Comparison of ENCODE assay signal across 8 cellular contexts in genomic region chr2:204108301-204108700, GRCh38.
DNase-seq lines count a peak whose midpoint lies in the region; ATAC-seq and TF ChIP-seq lines count a peak whose summit lies in the region.

No MANE protein-coding gene starts in this region.

- ATAC-seq in central memory CD8-positive, alpha-beta T cell (replicated peaks; ENCODE audit: extremely low read depth, poor library complexity, severe bottlenecking), result peak; percentile 53

- no peaks in the 10 kb centered on the region for H3K9me3 ChIP-seq in uterus

- H3K27me3 Mint-ChIP-seq in central memory CD8-positive, alpha-beta T cell, result peaks cover 56% of the 10 kb centered on the region

- DNase-seq in NCI-H1436 (lab: John Stamatoyannopoulos, UW) (peak; percentile 71), NCI-H1436 treated with DMSO at 0.1 percent for 48 hours (lab: John Stamatoyannopoulos, UW) (no peak), HT1080 (ENCODE audit: low read depth) (peak; percentile 37), SW480 (ENCODE audit: low spot score) (peak; percentile 44), medulla oblongata (ENCODE audit: extremely low spot score) (peak; percentile 55), uterus (peak; percentile 35 to 51), NCI-H2029 (lab: John Stamatoyannopoulos, UW) (no peak)
- DNase-seq in central memory CD8-positive, alpha-beta T cell (ENCODE audit: low spot score in 2 of 2), result no peak

- H3K27ac Mint-ChIP-seq in central memory CD8-positive, alpha-beta T cell (ENCODE audit: low read depth), result no peak overlapping the region

- TF ChIP-seq CTCF in uterus (IDR thresholded peaks at IDR 0.05), result peak; percentile 42 to 78 (median 69)

- H3K4me3 ChIP-seq in uterus, result no peak overlapping the region

- TF ChIP-seq POLR2A in uterus (IDR thresholded peaks at IDR 0.05), result no peak

- no peaks in the 10 kb centered on the region for H3K9me3 Mint-ChIP-seq in central memory CD8-positive, alpha-beta T cell

- intact Hi-C loops in uterus (cut with DNase I; ENCODE audit: low total_unique reads), result no loop called here

- peaks cover 38% of the 10 kb centered on the region for H3K4me1 Mint-ChIP-seq in central memory CD8-positive, alpha-beta T cell

- H3K27me3 ChIP-seq in uterus, result no peaks in the 10 kb centered on the region

- peaks cover 0 to 8% of the 10 kb centered on the region in 2 donors for H3K4me1 ChIP-seq in uterus

- peaks cover 9% of the 10 kb centered on the region for H3K36me3 Mint-ChIP-seq in central memory CD8-positive, alpha-beta T cell (ENCODE audit: insufficient read depth)

- peak overlapping the region; percentile 78 to 83 for H3K27ac ChIP-seq in uterus

- H3K36me3 ChIP-seq in uterus, result no peaks in the 10 kb centered on the region

- H3K4me3 Mint-ChIP-seq in central memory CD8-positive, alpha-beta T cell, result peak overlapping the region; percentile 73

Comparison
In these comparisons a context has a peak if more than half of its experiments do, and no peak if none do; other contexts are left out.
1. DNase-seq: peak in NCI-H1436 (single experiment), HT1080 (single experiment), SW480 (single experiment), medulla oblongata (single experiment) and uterus (2 of 2); none in NCI-H1436 treated with DMSO at 0.1 percent for 48 hours (single experiment), central memory CD8-positive, alpha-beta T cell (0 of 2) and NCI-H2029 (single experiment).